ENCODE assay signal across 1 cellular context in genomic region chr6:111632468-111633247, GRCh38.
TF ChIP-seq lines count a peak whose summit lies in the region.

No MANE protein-coding gene starts in this region.

TF ChIP-seq in K562, 482 proteins besides CTCF, POLR2A, EP300 and RAD21 (continued from another document):
- TF ChIP-seq ZNF280B (CRISPR knock-in tag; IDR thresholded peaks at IDR 0.05): no peak
- TF ChIP-seq KLF1 (tag; IDR thresholded peaks at IDR 0.05): no peak
- no peak for TF ChIP-seq ZNF551 (CRISPR knock-in tag; IDR thresholded peaks at IDR 0.05)
- no peak for TF ChIP-seq TCF3 (CRISPR knock-in tag; IDR thresholded peaks at IDR 0.05)
- no peak for TF ChIP-seq ETV1 (tag; conservative IDR thresholded peaks at IDR 0.05; ENCODE audit: low read depth)
- TF ChIP-seq HNRNPL (IDR thresholded peaks at IDR 0.05; ENCODE audit: low read depth, low read length): no peak
- no peak for TF ChIP-seq CREB5 (CRISPR knock-in tag; IDR thresholded peaks at IDR 0.05)
- no peak for TF ChIP-seq ZNF324 (CRISPR knock-in tag; IDR thresholded peaks at IDR 0.05)
- no peak for TF ChIP-seq ZMIZ1 (IDR thresholded peaks at IDR 0.05; ENCODE audit: low read depth in 2 of 2, low read length in 2 of 2)
